18 cellular contexts compared by ENCODE assay signal in genomic region chr13:112651306-112651705, GRCh38.
"Had no signal": no experiment of that assay in that cellular context is flagged by ENCODE, and none has a peak within 500 bp of the region (broad histone marks: within the 10 kb centered on the region; RNA-seq: fewer than 3 reads in every experiment).

No MANE protein-coding gene starts in this region.

- H3K27me3 ChIP-seq: esophagus squamous epithelium had no signal

- DNase-seq: activated CD4-positive, alpha-beta T cell treated with anti-CD3 and anti-CD28 coated beads for 48 hours; activated naive CD4-positive, alpha-beta T cell treated with anti-CD3 and anti-CD28 coated beads, Interleukin-2, amount 10 ng/mL, durations not matched to agents 7 days and 5 days; activated T-cell treated with anti-CD3 and anti-CD28 coated beads for 4 hours; cerebellar nuclear complex; esophagus squamous epithelium; foreskin melanocyte; lower lobe of right lung; midbrain; spleen; stimulated activated CD4-positive, alpha-beta T cell treated with anti-CD3 and anti-CD28 coated beads, Interleukin-1b, Interleukin-23, amount 100 ng/mL, for 48 hours; T-helper 9 cell had no signal

- H3K27ac ChIP-seq: esophagus squamous epithelium, lower lobe of right lung, neutrophil, spleen had no signal

- H3K9me3 ChIP-seq: esophagus squamous epithelium, lower lobe of right lung, neutrophil, spleen had no signal

- H3K36me3 ChIP-seq: esophagus squamous epithelium, lower lobe of right lung, neutrophil, spleen had no signal

- H3K4me1 ChIP-seq: spleen had no signal

- ATAC-seq: lower lobe of right lung; sciatic nerve; stimulated activated memory B cell treated with anti-CD40 and anti-IgM and Interleukin-4, amounts not matched to agents 10 μg/mL and 1 μg/mL and 100 μg/mL, for 72 hours; WTC11 had no signal

- H3K36me3 Mint-ChIP-seq: activated naive CD4-positive, alpha-beta T cell treated with anti-CD3 and anti-CD28 coated beads, Interleukin-2, amount 10 ng/mL, durations not matched to agents 7 days and 5 days; stimulated activated memory B cell treated with anti-CD40 and anti-IgM and Interleukin-4, amounts not matched to agents 10 μg/mL and 1 μg/mL and 100 μg/mL, for 72 hours; type B pancreatic cell; WTC11 had no signal

- H3K4me3 Mint-ChIP-seq: activated naive CD4-positive, alpha-beta T cell treated with anti-CD3 and anti-CD28 coated beads, Interleukin-2, amount 10 ng/mL, durations not matched to agents 7 days and 5 days; dendritic cell treated with granulocyte-macrophage colony-stimulating factor and Interleukin-4, amounts not matched to agents 40 ng/mL and 50 ng/mL, for 4 days; stimulated activated memory B cell treated with anti-CD40 and anti-IgM and Interleukin-4, amounts not matched to agents 10 μg/mL and 1 μg/mL and 100 μg/mL, for 72 hours; type B pancreatic cell; WTC11 had no signal

- H3K4me1 Mint-ChIP-seq: activated naive CD4-positive, alpha-beta T cell treated with anti-CD3 and anti-CD28 coated beads, Interleukin-2, amount 10 ng/mL, durations not matched to agents 7 days and 5 days; stimulated activated memory B cell treated with anti-CD40 and anti-IgM and Interleukin-4, amounts not matched to agents 10 μg/mL and 1 μg/mL and 100 μg/mL, for 72 hours had no signal

- H3K27ac Mint-ChIP-seq: activated naive CD4-positive, alpha-beta T cell treated with anti-CD3 and anti-CD28 coated beads, Interleukin-2, amount 10 ng/mL, durations not matched to agents 7 days and 5 days; activated T-helper 2 cell treated with anti-CD3 and anti-CD28 coated beads, Interferon-gamma antibody, Interleukin-2, Interleukin-4, amounts not matched to agents 10 μg/mL and 5 μg/mL and 100 μg/mL, durations not matched to agents 14 hours and 24 hours and 36 hours; dendritic cell treated with granulocyte-macrophage colony-stimulating factor and Interleukin-4, amounts not matched to agents 40 ng/mL and 50 ng/mL, for 4 days; stimulated activated memory B cell treated with anti-CD40 and anti-IgM and Interleukin-4, amounts not matched to agents 10 μg/mL and 1 μg/mL and 100 μg/mL, for 72 hours; type B pancreatic cell; WTC11 had no signal

- H3K4me3 ChIP-seq: esophagus squamous epithelium, lower lobe of right lung, spleen had no signal

- H3K9me3 Mint-ChIP-seq: activated naive CD4-positive, alpha-beta T cell treated with anti-CD3 and anti-CD28 coated beads, Interleukin-2, amount 10 ng/mL, durations not matched to agents 7 days and 5 days; activated T-helper 2 cell treated with anti-CD3 and anti-CD28 coated beads, Interferon-gamma antibody, Interleukin-2, Interleukin-4, amounts not matched to agents 10 μg/mL and 5 μg/mL and 100 μg/mL, durations not matched to agents 14 hours and 24 hours and 36 hours; dendritic cell treated with granulocyte-macrophage colony-stimulating factor and Interleukin-4, amounts not matched to agents 40 ng/mL and 50 ng/mL, for 4 days; stimulated activated memory B cell treated with anti-CD40 and anti-IgM and Interleukin-4, amounts not matched to agents 10 μg/mL and 1 μg/mL and 100 μg/mL, for 72 hours; type B pancreatic cell; WTC11 had no signal
